In the genomic region with DNA sequence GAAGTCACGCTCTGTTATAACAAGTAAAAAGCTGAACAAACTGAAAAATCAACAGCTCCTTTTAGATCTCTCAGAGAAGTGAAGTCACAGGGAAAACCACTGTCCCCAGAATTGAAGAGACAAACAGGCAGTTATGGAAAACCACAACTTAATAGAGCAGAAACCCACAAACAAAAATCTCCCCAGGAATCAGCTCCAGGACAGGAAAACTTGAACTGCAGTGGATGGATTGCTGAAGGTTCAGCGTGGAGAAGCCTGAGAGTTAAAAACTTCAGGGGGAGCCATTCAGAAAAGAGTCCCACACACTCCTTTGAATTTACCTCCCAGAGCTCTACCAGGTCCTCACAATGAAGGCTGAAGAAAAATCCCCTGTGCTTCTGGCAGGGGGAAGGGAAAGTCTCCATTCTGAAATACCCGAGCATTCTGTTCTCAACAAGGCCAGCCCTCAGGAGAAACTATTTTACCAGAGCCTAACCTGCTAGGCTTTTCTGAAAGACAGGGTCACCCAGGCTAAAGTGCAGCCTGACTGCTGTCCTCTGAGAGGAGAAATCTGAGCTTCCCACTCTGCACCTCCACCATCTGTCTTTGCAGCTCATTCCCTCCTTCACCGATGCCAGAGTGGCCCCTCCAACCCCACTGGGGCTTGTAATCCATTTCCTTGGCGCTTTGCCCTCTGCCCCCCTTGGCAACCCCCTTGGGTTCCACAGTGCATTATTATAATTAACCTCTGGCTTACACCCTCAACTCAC, we compare ENCODE assay signal across 12 cellular contexts.
DNase-seq lines count a peak whose midpoint lies in the region; ATAC-seq, FAIRE-seq and TF ChIP-seq lines count a peak whose summit lies in the region.
"Had no signal": no experiment of that assay in that cellular context is flagged by ENCODE, and none has a peak within 500 bp of the region (broad histone marks: within the 10 kb centered on the region; RNA-seq: fewer than 3 reads in every experiment).

No MANE protein-coding gene starts in this region.

- BruUV-seq in HepG2 (replicated peaks; lab: Mats Ljungman, UMichigan) = no TSS peak

- CTCF ChIA-PET in HepG2 (lab: Yijun Ruan, JAX; ENCODE audit: low intra/inter-chr PET ratio, low total read pairs) = no interaction called here

- in situ Hi-C loops in KBM-7 (cut with MboI; ENCODE audit: low pct_unique_long_range_greater_than_20kb, low sequenced_read_pairs) (no loop called here), HepG2 (cut with HindIII; ENCODE audit: extremely low pct_ligation_motif_present, low pct_unique_long_range_greater_than_20kb) (no loop called here)

- POLR2A ChIA-PET in HepG2 (lab: Yijun Ruan, JAX) = no interaction called here

- H3K27me3 ChIP-seq in SJCRH30 = no peaks in the 10 kb centered on the region
- H3K27me3 ChIP-seq in HepG2 (ENCODE audit: control insufficient read depth in 1 of 2, insufficient read depth in 2 of 2, low read length in 2 of 2) = no peaks in the 10 kb centered on the region; a peak in 1 of 5 replicates
- H3K27me3 ChIP-seq: gastroesophageal sphincter had no signal

- peaks cover 12% of the 10 kb centered on the region for H3K4me1 ChIP-seq in SJCRH30
- H3K4me1 ChIP-seq in HepG2 (ENCODE audit: insufficient read depth, low read length) = peaks cover 34% of the 10 kb centered on the region
- H3K4me1 ChIP-seq in mucosa of descending colon (ENCODE audit: low read depth) = no peaks in the 10 kb centered on the region
- H3K4me1 ChIP-seq: gastroesophageal sphincter had no signal

- no peaks in the 10 kb centered on the region for H3K9me3 ChIP-seq in SJCRH30 (replicated peaks)
- H3K9me3 ChIP-seq in HepG2 (ENCODE audit: low read length) = no peaks in the 10 kb centered on the region
- no peaks in the 10 kb centered on the region for H3K9me3 ChIP-seq in mucosa of descending colon
- H3K9me3 ChIP-seq: gastroesophageal sphincter had no signal

- no peaks in the 10 kb centered on the region for H3K36me3 ChIP-seq in SJCRH30
- H3K36me3 ChIP-seq in HepG2 (replicated peaks in 1 of 2; ENCODE audit: control insufficient read depth in 1 of 2, insufficient read depth in 2 of 2, low read length in 2 of 2) = no peaks in the 10 kb centered on the region
- no peaks in the 10 kb centered on the region for H3K36me3 ChIP-seq in mucosa of descending colon (ENCODE audit: low read depth)
- H3K36me3 ChIP-seq: gastroesophageal sphincter had no signal

- DNase-seq in D341Med (ENCODE audit: low spot score) = peak; percentile 88
- peak; percentile 14 for DNase-seq in KBM-7
- DNase-seq in SJCRH30 = peak; percentile 54 to 73
- DNase-seq in HepG2 (ENCODE audit: low spot score) = no peak
- no peak for DNase-seq in NCI-H526 (lab: John Stamatoyannopoulos, UW)
- DNase-seq in mucosa of descending colon = no peak
- DNase-seq: islet precursor cell, trophoblast cell had no signal

- no peak overlapping the region for H3K9ac ChIP-seq in HepG2 (ENCODE audit: insufficient read depth, low read depth, low read length)

- peak overlapping the region; percentile 46 for H3K27ac ChIP-seq in SJCRH30
- no peak overlapping the region for H3K27ac ChIP-seq in HepG2 (ENCODE audit: extremely low read length, insufficient read depth, low read length)
- H3K27ac ChIP-seq: gastroesophageal sphincter had no signal

- 14% methylated on average over 5 of the region's 5 CpGs for WGBS in HepG2 (ENCODE audit: low lambda C conversion rate)

- intact Hi-C loops in HepG2 (cut with micrococcal nuclease; ENCODE audit: unreplicated experiment) (no loop called here), mucosa of descending colon (cut with DNase I, micrococcal nuclease) (no loop called here)

- no peak for TF ChIP-seq EP300 in HepG2 (IDR thresholded peaks at IDR 0.05; ENCODE audit: low read depth in 2 of 2, low read length in 2 of 2)
- no peak for TF ChIP-seq EP300 in HepG2 (CRISPR knock-in tag; IDR thresholded peaks at IDR 0.05; ENCODE audit: borderline replicate concordance)

- no peak overlapping the region for H3K4me3 ChIP-seq in SJCRH30
- no peak overlapping the region for H3K4me3 ChIP-seq in HepG2 (replicated peaks in 1 of 3; ENCODE audit: insufficient read depth in 1 of 3, low read depth in 2 of 3, low read length in 3 of 3)
- no peak overlapping the region for H3K4me3 ChIP-seq in mucosa of descending colon
- H3K4me3 ChIP-seq: gastroesophageal sphincter, K562 had no signal

- H3K4me2 ChIP-seq in HepG2 (ENCODE audit: low read depth, low read length) = peak overlapping the region; percentile 44; the same call in 1 of the 2 replicates

- no peak for TF ChIP-seq POLR2A in HepG2 (IDR thresholded peaks at IDR 0.05; ENCODE audit: insufficient read depth in 1 of 2, low read depth in 2 of 2, low read length in 2 of 2)

- no peaks in the 10 kb centered on the region for H3K79me2 ChIP-seq in HepG2 (ENCODE audit: insufficient read depth, low read length)

- TF ChIP-seq CTCF in HepG2 (CRISPR knock-in tag; IDR thresholded peaks at IDR 0.05) (no peak), mucosa of descending colon (IDR thresholded peaks at IDR 0.05) (no peak)

- ATAC-seq in HepG2 = peak; percentile 56
- no peak for ATAC-seq in HG02884 (IDR thresholded peaks at IDR 0.05; ENCODE audit: unreplicated experiment)
- ATAC-seq in HG02798 (IDR thresholded peaks at IDR 0.05; ENCODE audit: poor library complexity, unreplicated experiment) = no peak
- ATAC-seq in mucosa of descending colon = no peak
- ATAC-seq: gastroesophageal sphincter, K562 had no signal

- H2AFZ ChIP-seq in HepG2 (ENCODE audit: low read length) = no peak overlapping the region

- no peak for FAIRE-seq in HepG2 (lab: Jason Lieb, UNC)
- FAIRE-seq: K562 had no signal

- TF ChIP-seq RAD21 in HepG2 (CRISPR knock-in tag; IDR thresholded peaks at IDR 0.05) = no peak

- no peaks in the 10 kb centered on the region for H4K20me1 ChIP-seq in HepG2 (ENCODE audit: insufficient read depth, low read length)

TF ChIP-seq in HepG2, 621 proteins besides CTCF, POLR2A, EP300 and RAD21 (continues in another document):
- TF ChIP-seq ETV6 (CRISPR knock-in tag; conservative IDR thresholded peaks at IDR 0.05) (no peak), ZNF280B (CRISPR knock-in tag; IDR thresholded peaks at IDR 0.05; ENCODE audit: borderline replicate concordance) (no peak), TRIM24 (CRISPR knock-in tag; IDR thresholded peaks at IDR 0.05) (no peak), ZSCAN22 (CRISPR knock-in tag; IDR thresholded peaks at IDR 0.05) (peak; percentile 87)

Comparison
In these comparisons a context has a peak if more than half of its experiments do, and no peak if none do; other contexts are left out.
1. DNase-seq: peak in D341Med (single experiment), KBM-7 (single experiment) and SJCRH30 (2 of 2); none in HepG2 (single experiment), NCI-H526 (0 of 2) and mucosa of descending colon (0 of 3).